Comparison of ENCODE assay signal across 8 cellular contexts in genomic region chr15:58748040-58748786, GRCh38. TPM values are rescaled to one million over a fixed set of nuclear protein-coding genes. Genes with fewer than 3 reads are reported as not detected.
DNase-seq lines count a peak whose midpoint lies in the region; ATAC-seq and TF ChIP-seq lines count a peak whose summit lies in the region.

No MANE protein-coding gene starts in this region.

- H3K9me3 ChIP-seq in T-helper 17 cell (ENCODE audit: control insufficient read depth, low read length, poor library complexity, severe bottlenecking), result no peaks in the 10 kb centered on the region
- H3K9me3 ChIP-seq in effector memory CD4-positive, alpha-beta T cell (ENCODE audit: control insufficient read depth, low read length), result no peaks in the 10 kb centered on the region

- peak overlapping the region; percentile 97 for H3K4me3 Mint-ChIP-seq in T-helper 17 cell
- H3K4me3 Mint-ChIP-seq in nephron progenitor cell, result peak overlapping the region; percentile 99

- ATAC-seq in GM21737 (IDR thresholded peaks at IDR 0.05; ENCODE audit: unreplicated experiment), result peak; percentile 1
- no peak for ATAC-seq in T-helper 17 cell

- H3K36me3 ChIP-seq in effector memory CD4-positive, alpha-beta T cell (ENCODE audit: control insufficient read depth, insufficient read depth, low read length), result no peaks in the 10 kb centered on the region

- H3K4me1 Mint-ChIP-seq in T-helper 17 cell (peaks cover 31% of the 10 kb centered on the region), nephron progenitor cell (peaks cover 42% of the 10 kb centered on the region)

- H3K27ac Mint-ChIP-seq in T-helper 17 cell (peak overlapping the region; percentile 93), nephron progenitor cell (peak overlapping the region; percentile 100)

- peak overlapping the region; percentile 87 for H3K4me3 ChIP-seq in AG10803 (ENCODE audit: low read length)
- H3K4me3 ChIP-seq in effector memory CD4-positive, alpha-beta T cell (ENCODE audit: insufficient read depth, low read depth, low read length, poor library complexity, severe bottlenecking), result peak overlapping the region; percentile 100

- peaks cover 12% of the 10 kb centered on the region for H3K4me1 ChIP-seq in effector memory CD4-positive, alpha-beta T cell (ENCODE audit: control insufficient read depth, insufficient read depth, low read length, poor library complexity, severe bottlenecking)

- H3K27me3 Mint-ChIP-seq in T-helper 17 cell (no peaks in the 10 kb centered on the region), nephron progenitor cell (ENCODE audit: low read depth, poor library complexity) (no peaks in the 10 kb centered on the region)

- peak overlapping the region; percentile 81 for H3K27ac ChIP-seq in effector memory CD4-positive, alpha-beta T cell (ENCODE audit: insufficient read depth, low read length, poor library complexity, severe bottlenecking)

- no peak for DNase-seq in AG10803 (ENCODE audit: low read depth)
- no peak for DNase-seq in T-helper 17 cell
- DNase-seq in effector memory CD4-positive, alpha-beta T cell, result no peak
- DNase-seq in nephron progenitor cell, result no peak
- DNase-seq in SK-N-DZ (ENCODE audit: low spot score), result no peak
- no peak for DNase-seq in posterior cingulate gyrus
- DNase-seq in NCI-H510A (lab: John Stamatoyannopoulos, UW), result no peak

- TF ChIP-seq CTCF in AG10803 (conservative IDR thresholded peaks at IDR 0.05; ENCODE audit: low read length) (no peak), nephron progenitor cell (IDR thresholded peaks at IDR 0.05) (no peak)

- no peaks in the 10 kb centered on the region for H3K9me3 Mint-ChIP-seq in nephron progenitor cell

- H3K27me3 ChIP-seq in effector memory CD4-positive, alpha-beta T cell (replicated peaks; ENCODE audit: control insufficient read depth, insufficient read depth, low read length, poor library complexity, severe bottlenecking), result no peaks in the 10 kb centered on the region

- H3K36me3 Mint-ChIP-seq in T-helper 17 cell (ENCODE audit: low read depth) (peaks cover 2% of the 10 kb centered on the region), nephron progenitor cell (ENCODE audit: low read depth) (peaks cover 5% of the 10 kb centered on the region)

- intact Hi-C loops in posterior cingulate gyrus (cut with DNase I), result loop anchor here (1.0 to 5.0 kb wide), 2 partner anchors 71 to 225 kb away; no protein-coding TSS in a partner anchor

RNA-seq across cellular contexts. Expression of gene ADAM10, which starts 1.3 kb away (rescaled TPM):
- 100 to 1,000 TPM; 137 to 142 TPM for total RNA-seq in T-helper 17 cell
- 33.8 and 39.6 TPM in 2 replicates for polyA plus RNA-seq in SK-N-DZ (2014; cell fraction: cytosol; rRNA removed)
- 23.2 and 31.3 TPM in 2 replicates for polyA plus RNA-seq in SK-N-DZ (2014; cell fraction: nucleus; rRNA removed)

RNA-seq across cellular contexts. Expression of gene MINDY2, which starts 22.9 kb away (rescaled TPM):
- 10 to 100 TPM; 13.3 to 17.9 TPM for total RNA-seq in T-helper 17 cell
- 8.0 and 9.0 TPM in 2 replicates for polyA plus RNA-seq in SK-N-DZ (2014; cell fraction: cytosol; rRNA removed)
- polyA plus RNA-seq in SK-N-DZ (2014; cell fraction: nucleus; rRNA removed), result 3.5 and 5.3 TPM in 2 replicates
